8 cellular contexts compared by ENCODE assay signal in genomic region chr10:38094158-38094922, GRCh38. TPM values are rescaled to one million over a fixed set of nuclear protein-coding genes. Genes with fewer than 3 reads are reported as not detected.
DNase-seq lines count a peak whose midpoint lies in the region; ATAC-seq, FAIRE-seq and TF ChIP-seq lines count a peak whose summit lies in the region.

ZNF37A (plus strand) TSS chr10:38094337; CDS start chr10:38096618, 2,281 bp downstream.

- H3K27me3 ChIP-seq in bronchial epithelial cell (ENCODE audit: control insufficient read depth, insufficient read depth, low read length): no peaks in the 10 kb centered on the region

- TF ChIP-seq CTCF in AG04449 (IDR thresholded peaks at IDR 0.05; ENCODE audit: insufficient read depth, low read length, missing control alignments) (no peak), WI38 (IDR thresholded peaks at IDR 0.05; ENCODE audit: low read depth, low read length) (no peak), bronchial epithelial cell (IDR thresholded peaks at IDR 0.05; ENCODE audit: insufficient read depth, low read length, severe bottlenecking) (no peak)

- ATAC-seq in GM18907 (IDR thresholded peaks at IDR 0.05; ENCODE audit: unreplicated experiment): peak; percentile 99
- ATAC-seq in HG03159 (IDR thresholded peaks at IDR 0.05; ENCODE audit: unreplicated experiment): peak; percentile 98

- peak; percentile 82 for DNase-seq in AG04449 (ENCODE audit: low read depth, low spot score)
- peak; percentile 80 for DNase-seq in NCI-H2227 treated with DMSO at 0.1 percent for 48 hours (lab: John Stamatoyannopoulos, UW)
- DNase-seq in bronchial epithelial cell (ENCODE audit: low read depth): peak; percentile 93
- peak; percentile 80 for DNase-seq in iPS-NIHi7 (ENCODE audit: extremely low spot score)
- peak; percentile 92 for DNase-seq in smooth muscle cell of the brain vasculature (ENCODE audit: low read depth, low spot score)

- CTCF ChIA-PET in AG04449 (lab: Yijun Ruan, JAX): interaction anchor here (0.9 to 1.2 kb wide), 3 partner anchors 82 to 119 kb away, joined by 3 to 6 read pairs (median 4); no protein-coding TSS in a partner anchor

- H3K4me3 ChIP-seq in AG04449 (ENCODE audit: low read depth, low read length) (peak within 1 kb of the TSS; percentile 77), WI38 (ENCODE audit: low read depth, low read length) (peak within 1 kb of the TSS; percentile 80), bronchial epithelial cell (ENCODE audit: low read depth, low read length) (peak within 1 kb of the TSS; percentile 68)

- H3K36me3 ChIP-seq in bronchial epithelial cell (ENCODE audit: control insufficient read depth, insufficient read depth, low read length): peaks cover 2% of the 10 kb centered on the region

- FAIRE-seq in bronchial epithelial cell (lab: Jason Lieb, UNC): no peak

- POLR2A ChIA-PET in AG04449 (lab: Yijun Ruan, JAX): no interaction called here

RNA-seq across cellular contexts. Expression of gene ZNF37A, which starts in this region (rescaled TPM):
- total RNA-seq in bronchial epithelial cell: 12.1 and 14.6 TPM in 2 replicates

Comparison
In these comparisons a context has a peak if more than half of its experiments do, and no peak if none do; other contexts are left out.
1. Peak in every context shown above with its lines: DNase-seq, ATAC-seq and H3K4me3 ChIP-seq.